21 cellular contexts compared by ENCODE assay signal in genomic region chr1:70333245-70333644, GRCh38. TPM values are rescaled to one million over a fixed set of nuclear protein-coding genes. Genes with fewer than 3 reads are reported as not detected.
A peak's percentile ranks its signal among the peaks of the same experiment; 100 is the strongest.
DNase-seq lines count a peak whose midpoint lies in the region; ATAC-seq and TF ChIP-seq lines count a peak whose summit lies in the region.
"Had no signal": no experiment of that assay in that cellular context is flagged by ENCODE, and none has a peak within 500 bp of the region (broad histone marks: within the 10 kb centered on the region; RNA-seq: fewer than 3 reads in every experiment).

No MANE protein-coding gene starts in this region.

- intact Hi-C loops in natural killer cell (cut with micrococcal nuclease) (no loop called here), sciatic nerve (cut with DNase I) (no loop called here)

- H3K27me3 Mint-ChIP-seq in natural killer cell (ENCODE audit: low read depth in 2 of 2), result no peaks in the 10 kb centered on the region
- no peaks in the 10 kb centered on the region for H3K27me3 Mint-ChIP-seq in natural killer cell treated with Interleukin-12 subunit alpha and Interleukin-12 subunit beta and Interleukin-15 and Interleukin-18, amount 100 ng/mL, for 72 hours

- 0 out of 2 replicates have a peak overlapping the region, but pooled peaks have one; percentile 6 for H3K27ac ChIP-seq in SK-N-MC
- peak overlapping the region; percentile 22 for H3K27ac ChIP-seq in epithelial cell of prostate
- H3K27ac ChIP-seq: BLaER1 treated with 17β-estradiol and CSF1 and Interleukin-3, amounts not matched to agents 10 nM and 100 nM; GM23248; RWPE1 had no signal

- no peaks in the 10 kb centered on the region for H3K9me3 Mint-ChIP-seq in natural killer cell
- H3K9me3 Mint-ChIP-seq in natural killer cell treated with Interleukin-12 subunit alpha and Interleukin-12 subunit beta and Interleukin-15 and Interleukin-18, amount 100 ng/mL, for 72 hours, result no peaks in the 10 kb centered on the region

- H3K4me3 ChIP-seq in SK-N-MC, result no peak overlapping the region
- H3K4me3 ChIP-seq: BLaER1 treated with 17β-estradiol and CSF1 and Interleukin-3, amounts not matched to agents 10 nM and 100 nM; GM23248 had no signal

- TF ChIP-seq CTCF in natural killer cell (IDR thresholded peaks at IDR 0.05), result no peak

- H3K36me3 ChIP-seq in SK-N-MC (ENCODE audit: insufficient read depth, low read length), result peaks cover 23% of the 10 kb centered on the region

- peak overlapping the region; percentile 16 to 19 for H3K27ac Mint-ChIP-seq in natural killer cell
- H3K27ac Mint-ChIP-seq in natural killer cell treated with Interleukin-12 subunit alpha and Interleukin-12 subunit beta and Interleukin-15 and Interleukin-18, amount 100 ng/mL, for 72 hours, result no peak overlapping the region

- H3K9ac ChIP-seq in SK-N-MC (ENCODE audit: insufficient read length), result no peak overlapping the region
- H3K9ac ChIP-seq: BLaER1 treated with 17β-estradiol and CSF1 and Interleukin-3, amounts not matched to agents 10 nM and 100 nM; GM23248 had no signal

- H3K4me1 Mint-ChIP-seq in natural killer cell, result peaks cover 10 to 20% of the 10 kb centered on the region in 2 donors
- H3K4me1 Mint-ChIP-seq in natural killer cell treated with Interleukin-12 subunit alpha and Interleukin-12 subunit beta and Interleukin-15 and Interleukin-18, amount 100 ng/mL, for 72 hours (ENCODE audit: low read depth in 2 of 2), result peaks cover 6 to 8% of the 10 kb centered on the region in 2 donors

- no peaks in the 10 kb centered on the region for H3K9me3 ChIP-seq in SK-N-MC (ENCODE audit: low read depth, low read length)
- H3K9me3 ChIP-seq: BLaER1 treated with 17β-estradiol and CSF1 and Interleukin-3, amounts not matched to agents 10 nM and 100 nM had no signal

- H3K36me3 Mint-ChIP-seq in natural killer cell, result no peaks in the 10 kb centered on the region
- H3K36me3 Mint-ChIP-seq in natural killer cell treated with Interleukin-12 subunit alpha and Interleukin-12 subunit beta and Interleukin-15 and Interleukin-18, amount 100 ng/mL, for 72 hours, result no peaks in the 10 kb centered on the region

- H3K4me3 Mint-ChIP-seq in natural killer cell, result no peak overlapping the region
- H3K4me3 Mint-ChIP-seq in natural killer cell treated with Interleukin-12 subunit alpha and Interleukin-12 subunit beta and Interleukin-15 and Interleukin-18, amount 100 ng/mL, for 72 hours, result no peak overlapping the region

- DNase-seq in natural killer cell, result no peak
- DNase-seq in natural killer cell treated with Interleukin-12 subunit alpha and Interleukin-12 subunit beta and Interleukin-15 and Interleukin-18, amount 100 ng/mL, for 72 hours (ENCODE audit: low spot score), result no peak
- DNase-seq in SK-N-MC (ENCODE audit: low read depth, low spot score), result no peak
- no peak for DNase-seq in epithelial cell of prostate (ENCODE audit: low read depth, low spot score)
- DNase-seq in C1 segment of cervical spinal cord (lab: John Stamatoyannopoulos, UW), result no peak
- no peak for DNase-seq in sciatic nerve (ENCODE audit: low spot score)
- DNase-seq: DMS 273 treated with DMSO at 0.1 percent for 48 hours, DND-41, GM23248, KG1, NCI-H1417 treated with DMSO at 0.1 percent for 48 hours, NCI-H187 treated with DMSO at 0.1 percent for 48 hours, NCI-H2227 treated with DMSO at 0.1 percent for 48 hours, NCI-H510A treated with DMSO at 0.1 percent for 48 hours, NCI-H774, SIG-M5 had no signal

- no peak for ATAC-seq in natural killer cell
- ATAC-seq in natural killer cell treated with Interleukin-12 subunit alpha and Interleukin-12 subunit beta and Interleukin-15 and Interleukin-18, amount 100 ng/mL, for 72 hours, result no peak
- ATAC-seq in HG02938 (IDR thresholded peaks at IDR 0.05; ENCODE audit: unreplicated experiment), result no peak
- no peak for ATAC-seq in GM18870 (IDR thresholded peaks at IDR 0.05; ENCODE audit: unreplicated experiment)
- ATAC-seq in sciatic nerve, result no peak
- ATAC-seq: HCT116 had no signal

RNA-seq across cellular contexts. Expression of gene ANKRD13C, which starts 21.3 kb away (rescaled TPM):
- total RNA-seq in natural killer cell, result 10 to 100 TPM; 32.2 to 33.7 (median 32.8) TPM
- total RNA-seq in natural killer cell treated with Interleukin-12 subunit alpha and Interleukin-12 subunit beta and Interleukin-15 and Interleukin-18, amount 100 ng/mL, for 72 hours, result 10 to 100 TPM; 27.0 to 33.2 TPM
- 33.2 TPM for total RNA-seq in sciatic nerve

Comparison
In these comparisons a context has a peak if more than half of its experiments do, and no peak if none do; other contexts are left out.
1. H3K27ac Mint-ChIP-seq: peak in natural killer cell (2 of 2); none in natural killer cell treated with Interleukin-12 subunit alpha and Interleukin-12 subunit beta and Interleukin-15 and Interleukin-18, amount 100 ng/mL, for 72 hours (0 of 2).